Comparison of ENCODE assay signal across 22 cellular contexts in the genomic region with DNA sequence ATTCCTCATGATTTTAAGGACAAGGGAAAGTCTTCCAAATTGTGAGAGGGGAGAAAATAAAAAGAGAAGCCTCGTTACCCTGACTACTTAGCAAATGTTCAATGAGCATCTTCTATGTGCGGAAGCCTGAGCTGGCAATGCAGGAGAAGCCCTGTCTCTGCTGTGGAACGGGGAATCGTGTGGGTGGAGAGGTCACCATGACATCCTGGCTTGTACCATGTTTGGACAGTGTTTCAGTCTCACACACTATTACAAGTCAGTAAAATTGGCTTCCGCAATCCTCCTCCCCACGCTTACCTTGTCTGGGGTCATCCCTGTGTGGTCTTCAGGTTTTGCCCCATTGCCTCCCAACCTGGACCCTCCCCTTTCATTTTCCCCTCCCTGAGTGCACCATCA.
"Had no signal": no experiment of that assay in that cellular context is flagged by ENCODE, and none has a peak within 500 bp of the region (broad histone marks: within the 10 kb centered on the region; RNA-seq: fewer than 3 reads in every experiment).

No MANE protein-coding gene starts in this region.

- H3K36me3 Mint-ChIP-seq: type B pancreatic cell had no signal

- H3K4me3 Mint-ChIP-seq: central memory CD8-positive, alpha-beta T cell; naive thymus-derived CD4-positive, alpha-beta T cell; type B pancreatic cell had no signal

- H3K9me3 Mint-ChIP-seq: central memory CD8-positive, alpha-beta T cell; naive thymus-derived CD4-positive, alpha-beta T cell; type B pancreatic cell had no signal

- H3K27me3 ChIP-seq: gastroesophageal sphincter, right lobe of liver, spleen, thyroid gland had no signal

- H2AFZ ChIP-seq: parathyroid adenoma had no signal

- H3K36me3 ChIP-seq: gastroesophageal sphincter, left ventricle myocardium inferior, prostate gland, right lobe of liver, spleen, thyroid gland had no signal

- DNase-seq: cortex of kidney; effector memory CD4-positive, alpha-beta T cell; glutamatergic neuron; islet precursor cell; left ventricle myocardium inferior; mesendoderm; naive thymus-derived CD4-positive, alpha-beta T cell; right lobe of liver; spleen; stimulated activated CD4-positive, alpha-beta T cell treated with anti-CD3 and anti-CD28 coated beads, Interleukin-15, amount 100 ng/mL, for 24 hours; stimulated activated CD4-positive, alpha-beta T cell treated with anti-CD3 and anti-CD28 coated beads, Interleukin-1b, Interleukin-23, amount 100 ng/mL, for 48 hours; stimulated activated CD4-positive, alpha-beta T cell treated with anti-CD3 and anti-CD28 coated beads, Interleukin-4, amount 100 ng/mL, for 4 hours; stimulated activated naive CD4-positive, alpha-beta T cell; thyroid gland had no signal

- H3K79me2 ChIP-seq: parathyroid adenoma had no signal

- H3K27ac Mint-ChIP-seq: naive thymus-derived CD4-positive, alpha-beta T cell; type B pancreatic cell had no signal

- H3K27ac ChIP-seq: gastroesophageal sphincter, left ventricle myocardium inferior, parathyroid adenoma, right lobe of liver, spleen, thyroid gland had no signal

- FAIRE-seq: endometrium had no signal

- H3K9me3 ChIP-seq: gastroesophageal sphincter, left ventricle myocardium inferior, prostate gland, right lobe of liver, spleen, thyroid gland had no signal

- ATAC-seq: esophagus mucosa; gastroesophageal sphincter; naive thymus-derived CD4-positive, alpha-beta T cell had no signal

- H3K27me3 Mint-ChIP-seq: central memory CD8-positive, alpha-beta T cell; type B pancreatic cell had no signal

- H3K4me1 ChIP-seq: parathyroid adenoma, right lobe of liver, thyroid gland had no signal

- H3K4me3 ChIP-seq: gastroesophageal sphincter, left ventricle myocardium inferior, lung, prostate gland, right lobe of liver, spleen, thyroid gland had no signal

- H3K9ac ChIP-seq: parathyroid adenoma had no signal
